28 cellular contexts compared by ENCODE assay signal in the genomic region with DNA sequence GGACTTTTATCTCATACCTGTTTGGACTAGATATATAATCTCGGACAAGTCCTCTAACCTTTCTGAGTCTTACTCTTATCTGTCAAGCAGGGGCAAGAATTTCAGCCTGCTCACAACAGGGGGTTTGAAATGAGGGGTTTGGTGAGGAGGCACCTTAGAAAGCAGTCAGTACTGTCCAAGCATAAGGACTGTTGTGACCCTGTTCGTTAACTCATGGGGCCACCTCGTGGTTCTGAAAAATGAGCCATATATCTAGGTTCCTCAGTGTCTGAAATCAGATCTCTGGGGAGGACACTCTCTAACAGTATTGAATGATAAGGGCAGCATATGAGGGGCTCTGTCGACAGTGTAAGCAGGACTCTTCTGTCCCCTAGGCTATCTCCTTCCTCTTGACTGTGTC. TPM values are rescaled to one million over a fixed set of nuclear protein-coding genes. Genes with fewer than 3 reads are reported as not detected.
"Had no signal": no experiment of that assay in that cellular context is flagged by ENCODE, and none has a peak within 500 bp of the region (broad histone marks: within the 10 kb centered on the region; RNA-seq: fewer than 3 reads in every experiment).

No MANE protein-coding gene starts in this region.

- FAIRE-seq: islet of Langerhans, kidney, pancreas had no signal

- H3K9me3 Mint-ChIP-seq: natural killer cell treated with Interleukin-12 subunit alpha and Interleukin-12 subunit beta and Interleukin-15 and Interleukin-18, amount 100 ng/mL, for 72 hours had no signal

- H3K27ac Mint-ChIP-seq: immature natural killer cell; naive thymus-derived CD4-positive, alpha-beta T cell; natural killer cell treated with Interleukin-12 subunit alpha and Interleukin-12 subunit beta and Interleukin-15 and Interleukin-18, amount 100 ng/mL, for 72 hours had no signal

- H3K4me1 Mint-ChIP-seq: immature natural killer cell; naive thymus-derived CD4-positive, alpha-beta T cell had no signal

- ATAC-seq: left lobe of liver; lower lobe of right lung; mucosa of descending colon; naive thymus-derived CD4-positive, alpha-beta T cell; natural killer cell treated with Interleukin-12 subunit alpha and Interleukin-12 subunit beta and Interleukin-15 and Interleukin-18, amount 100 ng/mL, for 72 hours; pancreas; sciatic nerve; stimulated activated naive B cell treated with anti-CD40 and anti-IgM and Interleukin-4, amounts not matched to agents 10 μg/mL and 1 μg/mL and 100 μg/mL, for 72 hours; stimulated activated naive CD8-positive, alpha-beta T cell treated with anti-CD3 and anti-CD28 coated beads, Interleukin-15, Interleukin-2, amounts not matched to agents 100 U/mL and 50 U/mL, for 24 hours had no signal

- H3K36me3 Mint-ChIP-seq: immature natural killer cell; naive thymus-derived CD4-positive, alpha-beta T cell; natural killer cell treated with Interleukin-12 subunit alpha and Interleukin-12 subunit beta and Interleukin-15 and Interleukin-18, amount 100 ng/mL, for 72 hours had no signal

- H3K36me3 ChIP-seq: lower lobe of right lung, pancreas, prostate gland, stomach, thyroid gland, transverse colon, upper lobe of left lung, vagina had no signal

- H3K27me3 ChIP-seq: pancreas, stomach, testis, thyroid gland, transverse colon, upper lobe of left lung, vagina had no signal

- H3K4me1 ChIP-seq: lower lobe of right lung, pancreas, prostate gland, stomach, testis, thyroid gland, transverse colon, upper lobe of left lung, vagina had no signal

- DNase-seq: hypothalamus; immature natural killer cell; kidney; lower lobe of right lung; midbrain; mucosa of descending colon; naive thymus-derived CD4-positive, alpha-beta T cell; pancreas; posterior cingulate gyrus; stimulated activated CD4-positive, alpha-beta T cell treated with anti-CD3 and anti-CD28 coated beads, Interleukin-12 subunit alpha, Interleukin-12 subunit beta, amount 100 ng/mL, for 4 hours; stimulated activated CD4-positive, alpha-beta T cell treated with anti-CD3 and anti-CD28 coated beads, Interleukin-15, amount 100 ng/mL, for 24 hours; stimulated activated CD4-positive, alpha-beta T cell treated with anti-CD3 and anti-CD28 coated beads, Interleukin-2, amount 100 ng/mL, for 24 hours; stimulated activated CD4-positive, alpha-beta T cell treated with anti-CD3 and anti-CD28 coated beads, Interleukin-4, amount 100 ng/mL, for 1 hour; stimulated activated naive B cell treated with anti-CD40 and anti-IgM and Interleukin-4, amounts not matched to agents 10 μg/mL and 1 μg/mL and 100 μg/mL, for 72 hours; stimulated activated naive CD8-positive, alpha-beta T cell treated with anti-CD3 and anti-CD28 coated beads, Interleukin-15, Interleukin-2, amounts not matched to agents 100 U/mL and 50 U/mL, for 24 hours; stomach; testis; thyroid gland; transverse colon; upper lobe of left lung had no signal

- H3K9me3 ChIP-seq: lower lobe of right lung, mucosa of descending colon, pancreas, prostate gland, stomach, testis, thyroid gland, transverse colon, upper lobe of left lung, vagina had no signal

- H3K4me3 ChIP-seq: lower lobe of right lung, mucosa of descending colon, pancreas, prostate gland, skin epidermis, stomach, testis, thyroid gland, transverse colon, upper lobe of left lung, vagina had no signal

- H3K27ac ChIP-seq: lower lobe of right lung, pancreas, prostate gland, skin epidermis, stomach, testis, thyroid gland, transverse colon, upper lobe of left lung, vagina had no signal

- H3K4me3 Mint-ChIP-seq: immature natural killer cell; naive thymus-derived CD4-positive, alpha-beta T cell; natural killer cell treated with Interleukin-12 subunit alpha and Interleukin-12 subunit beta and Interleukin-15 and Interleukin-18, amount 100 ng/mL, for 72 hours; stimulated activated naive B cell treated with anti-CD40 and anti-IgM and Interleukin-4, amounts not matched to agents 10 μg/mL and 1 μg/mL and 100 μg/mL, for 72 hours had no signal

RNA-seq across cellular contexts. Expression of a gene that starts 7.2 kb away (rescaled TPM):
- total RNA-seq: naive thymus-derived CD4-positive, alpha-beta T cell; natural killer cell treated with Interleukin-12 subunit alpha and Interleukin-12 subunit beta and Interleukin-15 and Interleukin-18, amount 100 ng/mL, for 72 hours had no signal
- polyA plus RNA-seq: immature natural killer cell, neural cell had no signal
